In genomic region chr6:57432919-57433684, GRCh38 we compare ENCODE assay signal across 10 cellular contexts.
DNase-seq lines count a peak whose midpoint lies in the region; ATAC-seq and TF ChIP-seq lines count a peak whose summit lies in the region.
"Had no signal": no experiment of that assay in that cellular context is flagged by ENCODE, and none has a peak within 500 bp of the region (broad histone marks: within the 10 kb centered on the region; RNA-seq: fewer than 3 reads in every experiment).

No MANE protein-coding gene starts in this region.

- WGBS in urinary bladder = 83% methylated on average over 4 of the region's 4 CpGs

- no peak for TF ChIP-seq CTCF in activated CD8-positive, alpha-beta T cell treated with anti-CD3 and anti-CD28 coated beads for 36 hours (IDR thresholded peaks at IDR 0.05)
- TF ChIP-seq CTCF in GM10248 (IDR thresholded peaks at IDR 0.05; ENCODE audit: control extremely low read depth, extremely low read depth, low read depth, missing control alignments) = no peak

- peak overlapping the region; percentile 23 for H3K27ac ChIP-seq in urinary bladder (ENCODE audit: low read depth)

- POLR2A ChIA-PET in activated CD8-positive, alpha-beta T cell treated with anti-CD3 and anti-CD28 coated beads, Interleukin-2, amount 10 ng/mL, durations not matched to agents 7 days and 5 days (lab: Charles Lee) = no interaction called here
- POLR2A ChIA-PET in activated CD8-positive, alpha-beta T cell treated with anti-CD3 and anti-CD28 coated beads for 36 hours (lab: Charles Lee) = no interaction called here
- POLR2A ChIA-PET in GM10248 (lab: Yijun Ruan, JAX) = interaction anchor here (0.6 kb wide), 1 partner anchor 372 kb away, joined by 3 read pairs; no protein-coding TSS in a partner anchor

- H3K4me3 ChIP-seq in adipocyte (ENCODE audit: low read length) (peak overlapping the region; percentile 29), urinary bladder (ENCODE audit: low read depth, low read length) (no peak overlapping the region)

- CTCF ChIA-PET in activated CD8-positive, alpha-beta T cell treated with anti-CD3 and anti-CD28 coated beads, Interleukin-2, amount 10 ng/mL, durations not matched to agents 7 days and 5 days (lab: Charles Lee) = no interaction called here
- CTCF ChIA-PET in activated CD8-positive, alpha-beta T cell treated with anti-CD3 and anti-CD28 coated beads for 36 hours (lab: Charles Lee) = no interaction called here
- CTCF ChIA-PET in GM10248 (lab: Yijun Ruan, JAX) = interaction anchor here (1.1 kb wide), 1 partner anchor 10 kb away, joined by 4 read pairs; no protein-coding TSS in a partner anchor

- intact Hi-C loops in activated CD8-positive, alpha-beta T cell treated with anti-CD3 and anti-CD28 coated beads for 36 hours (cut with micrococcal nuclease) = no loop called here

- H3K27me3 Mint-ChIP-seq in activated CD8-positive, alpha-beta T cell treated with anti-CD3 and anti-CD28 coated beads, Interleukin-2, amount 10 ng/mL, durations not matched to agents 7 days and 5 days (ENCODE audit: low read depth) = no peaks in the 10 kb centered on the region
- H3K27me3 Mint-ChIP-seq in activated CD8-positive, alpha-beta T cell treated with anti-CD3 and anti-CD28 coated beads for 36 hours = no peaks in the 10 kb centered on the region

- no peaks in the 10 kb centered on the region for H3K36me3 ChIP-seq in adipocyte (ENCODE audit: control insufficient read depth, insufficient read depth, low read length, severe bottlenecking)
- H3K36me3 ChIP-seq in urinary bladder (ENCODE audit: insufficient read depth) = no peaks in the 10 kb centered on the region

- H3K9ac ChIP-seq in adipocyte (ENCODE audit: low read length) = peak overlapping the region; percentile 85

- DNase-seq in activated CD8-positive, alpha-beta T cell treated with anti-CD3 and anti-CD28 coated beads, Interleukin-2, amount 10 ng/mL, durations not matched to agents 7 days and 5 days = no peak
- no peak for DNase-seq in activated CD8-positive, alpha-beta T cell treated with anti-CD3 and anti-CD28 coated beads for 36 hours
- DNase-seq in adipocyte (ENCODE audit: low read depth) (peak; percentile 44), D341Med (ENCODE audit: low spot score) (no peak), GM10248 (ENCODE audit: extremely low spot score) (no peak)
- DNase-seq in stimulated activated CD4-positive, alpha-beta T cell treated with anti-CD3 and anti-CD28 coated beads, Interleukin-1b, Interleukin-23, amount 100 ng/mL, for 48 hours = no peak
- DNase-seq: substantia nigra had no signal

- H3K4me1 Mint-ChIP-seq in activated CD8-positive, alpha-beta T cell treated with anti-CD3 and anti-CD28 coated beads, Interleukin-2, amount 10 ng/mL, durations not matched to agents 7 days and 5 days (ENCODE audit: low read depth) = peaks cover 29% of the 10 kb centered on the region
- peaks cover 18% of the 10 kb centered on the region for H3K4me1 Mint-ChIP-seq in activated CD8-positive, alpha-beta T cell treated with anti-CD3 and anti-CD28 coated beads for 36 hours (ENCODE audit: low read depth)

- H3K9me3 Mint-ChIP-seq in activated CD8-positive, alpha-beta T cell treated with anti-CD3 and anti-CD28 coated beads, Interleukin-2, amount 10 ng/mL, durations not matched to agents 7 days and 5 days (ENCODE audit: insufficient read depth) = no peaks in the 10 kb centered on the region
- no peaks in the 10 kb centered on the region for H3K9me3 Mint-ChIP-seq in activated CD8-positive, alpha-beta T cell treated with anti-CD3 and anti-CD28 coated beads for 36 hours
- H3K9me3 Mint-ChIP-seq: mesothelial cell of epicardium had no signal

- no peaks in the 10 kb centered on the region for H3K27me3 ChIP-seq in adipocyte (replicated peaks; ENCODE audit: control insufficient read depth, insufficient read depth, low read length)

- no peaks in the 10 kb centered on the region for H3K9me3 ChIP-seq in adipocyte (ENCODE audit: control insufficient read depth, low read length)

- H3K4me3 Mint-ChIP-seq in activated CD8-positive, alpha-beta T cell treated with anti-CD3 and anti-CD28 coated beads, Interleukin-2, amount 10 ng/mL, durations not matched to agents 7 days and 5 days = no peak overlapping the region
- no peak overlapping the region for H3K4me3 Mint-ChIP-seq in activated CD8-positive, alpha-beta T cell treated with anti-CD3 and anti-CD28 coated beads for 36 hours
- H3K4me3 Mint-ChIP-seq: mesothelial cell of epicardium had no signal

- peak overlapping the region; percentile 49 for H3K27ac Mint-ChIP-seq in activated CD8-positive, alpha-beta T cell treated with anti-CD3 and anti-CD28 coated beads, Interleukin-2, amount 10 ng/mL, durations not matched to agents 7 days and 5 days
- no peak overlapping the region for H3K27ac Mint-ChIP-seq in activated CD8-positive, alpha-beta T cell treated with anti-CD3 and anti-CD28 coated beads for 36 hours
- H3K27ac Mint-ChIP-seq: mesothelial cell of epicardium had no signal

- no peak for ATAC-seq in activated CD8-positive, alpha-beta T cell treated with anti-CD3 and anti-CD28 coated beads, Interleukin-2, amount 10 ng/mL, durations not matched to agents 7 days and 5 days
- ATAC-seq in activated CD8-positive, alpha-beta T cell treated with anti-CD3 and anti-CD28 coated beads for 36 hours = no peak
- peak; percentile 59 for ATAC-seq in HG03064 (IDR thresholded peaks at IDR 0.05; ENCODE audit: low read depth, unreplicated experiment)

- peaks cover 31% of the 10 kb centered on the region for H3K36me3 Mint-ChIP-seq in activated CD8-positive, alpha-beta T cell treated with anti-CD3 and anti-CD28 coated beads, Interleukin-2, amount 10 ng/mL, durations not matched to agents 7 days and 5 days (ENCODE audit: low read depth)
- peaks cover 3% of the 10 kb centered on the region for H3K36me3 Mint-ChIP-seq in activated CD8-positive, alpha-beta T cell treated with anti-CD3 and anti-CD28 coated beads for 36 hours (ENCODE audit: low read depth)
- H3K36me3 Mint-ChIP-seq: mesothelial cell of epicardium had no signal

- H3K4me1 ChIP-seq in adipocyte (ENCODE audit: control insufficient read depth, insufficient read depth, low read length) = peaks cover 44% of the 10 kb centered on the region
- H3K4me1 ChIP-seq in urinary bladder (ENCODE audit: insufficient read depth) = no peaks in the 10 kb centered on the region
